Comparison of ENCODE assay signal across 11 cellular contexts in genomic region chr3:46353639-46354410, GRCh38. TPM values are rescaled to one million over a fixed set of nuclear protein-coding genes. Genes with fewer than 3 reads are reported as not detected.
A peak's percentile ranks its signal among the peaks of the same experiment; 100 is the strongest.
DNase-seq lines count a peak whose midpoint lies in the region; ATAC-seq and TF ChIP-seq lines count a peak whose summit lies in the region.
"Had no signal": no experiment of that assay in that cellular context is flagged by ENCODE, and none has a peak within 500 bp of the region (broad histone marks: within the 10 kb centered on the region; RNA-seq: fewer than 3 reads in every experiment).

Gene CCR2 (plus strand): TSS chr3:46354111. CDS start chr3:46357528, 3,417 bp downstream.

- in situ Hi-C loops in mammary epithelial cell (cut with MboI; ENCODE audit: low sequenced_read_pairs in 2 of 2) = no loop called here

- DNase-seq in MCF 10A (ENCODE audit: unreplicated experiment) (peak; percentile 23), mammary epithelial cell (no peak), immature natural killer cell (no peak), upper lobe of right lung (no peak), epidermal melanocyte (ENCODE audit: insufficient read length, low spot score) (no peak), NCI-H1436 treated with DMSO at 0.1 percent for 48 hours (lab: John Stamatoyannopoulos, UW) (no peak)
- DNase-seq in activated CD4-positive, alpha-beta T cell treated with anti-CD3 and anti-CD28 coated beads for 48 hours = peak; percentile 56
- DNase-seq: effector CD8-positive, alpha-beta T cell; SHP77 treated with DMSO at 0.1 percent for 48 hours; small intestine had no signal

- no peaks in the 10 kb centered on the region for H3K79me2 ChIP-seq in mammary epithelial cell (ENCODE audit: insufficient read depth, low read length)

- no peak within 1 kb of the TSS for H2AFZ ChIP-seq in mammary epithelial cell (ENCODE audit: low read depth, low read length)

- H3K4me1 ChIP-seq in mammary epithelial cell (ENCODE audit: insufficient read depth, low read length) (no peaks in the 10 kb centered on the region), upper lobe of right lung (no peaks in the 10 kb centered on the region)

- no peaks in the 10 kb centered on the region for H4K20me1 ChIP-seq in mammary epithelial cell (ENCODE audit: insufficient read depth, low read length)

- 57% methylated on average over 6 of the region's 7 CpGs for WGBS in mammary epithelial cell (ENCODE audit: low coverage, missing lambda C conversion rate)

- peaks cover 3% of the 10 kb centered on the region for H3K27me3 ChIP-seq in mammary epithelial cell (ENCODE audit: insufficient read depth, low read length)
- no peaks in the 10 kb centered on the region for H3K27me3 ChIP-seq in upper lobe of right lung

- H3K36me3 Mint-ChIP-seq in MCF 10A (ENCODE audit: insufficient read depth, unreplicated experiment) (no peaks in the 10 kb centered on the region), immature natural killer cell (peaks cover 0 to 5% (median 0%) of the 10 kb centered on the region in 3 donors)

- BruUV-seq in MCF 10A (replicated peaks; lab: Mats Ljungman, UMichigan) (no TSS peak), mammary epithelial cell (replicated peaks; lab: Mats Ljungman, UMichigan) (no TSS peak)

- CTCF ChIA-PET in MCF 10A (lab: Yijun Ruan, JAX) = interaction anchor here (0.6 to 0.7 kb wide), 4 partner anchors 10 to 415 kb away, joined by 3 to 4 read pairs (median 3); no protein-coding TSS in a partner anchor
- CTCF ChIA-PET in mammary epithelial cell (lab: Charles Lee; ENCODE audit: low non-redundant PET) = no interaction called here

- H3K27ac Mint-ChIP-seq in MCF 10A (ENCODE audit: low read depth, unreplicated experiment) (no peak within 1 kb of the TSS), immature natural killer cell (peak within 1 kb of the TSS; percentile 56 to 82 (median 70))

- H3K4me3 ChIP-seq in mammary epithelial cell (replicated peaks in 1 of 3; ENCODE audit: insufficient read depth in 1 of 3, low read depth in 2 of 3, low read length in 3 of 3) = no peak within 1 kb of the TSS
- peak within 1 kb of the TSS; percentile 27 for H3K4me3 ChIP-seq in upper lobe of right lung

- H3K27ac ChIP-seq in mammary epithelial cell (ENCODE audit: insufficient read depth, low read depth, low read length) (no peak within 1 kb of the TSS), upper lobe of right lung (peak within 1 kb of the TSS; percentile 33)

- H3K4me3 Mint-ChIP-seq in MCF 10A (ENCODE audit: unreplicated experiment) = no peak within 1 kb of the TSS
- H3K4me3 Mint-ChIP-seq in immature natural killer cell = peak within 1 kb of the TSS; percentile 68 to 81 (median 72)

- H3K27me3 Mint-ChIP-seq in MCF 10A (ENCODE audit: insufficient read depth, unreplicated experiment) (peaks cover 72% of the 10 kb centered on the region), immature natural killer cell (ENCODE audit: low read depth in 3 of 3) (peaks cover 0 to 3% (median 3%) of the 10 kb centered on the region in 3 donors)

- H3K9me3 Mint-ChIP-seq in MCF 10A (ENCODE audit: unreplicated experiment) = no peaks in the 10 kb centered on the region
- H3K9me3 Mint-ChIP-seq in immature natural killer cell = no peaks in the 10 kb centered on the region

- dilution Hi-C loops in mammary epithelial cell (cut with HindIII; ENCODE audit: low sequenced_read_pairs) = loop anchor here (25.0 kb wide), 1 partner anchor 267 kb away; no protein-coding TSS in a partner anchor

- H3K36me3 ChIP-seq in mammary epithelial cell (ENCODE audit: insufficient read depth, low read length) (no peaks in the 10 kb centered on the region), upper lobe of right lung (no peaks in the 10 kb centered on the region)

- POLR2A ChIA-PET in MCF 10A (lab: Yijun Ruan, JAX) = interaction anchor here (0.6 to 1.4 kb wide), 5 partner anchors 42 to 664 kb away, joined by 3 to 6 read pairs (median 3); no protein-coding TSS in a partner anchor

- TF ChIP-seq CTCF in MCF 10A (IDR thresholded peaks at IDR 0.05; ENCODE audit: unreplicated experiment) (no peak), mammary epithelial cell (conservative IDR thresholded peaks at IDR 0.05 in 1 of 2, IDR thresholded peaks at IDR 0.05 in 1 of 2; ENCODE audit: extremely low read depth in 1 of 2, insufficient read depth in 1 of 2, low read depth in 1 of 2, low read length in 2 of 2) (no peak), upper lobe of right lung (IDR thresholded peaks at IDR 0.05) (no peak)

- intact Hi-C loops in MCF 10A (cut with micrococcal nuclease) (no loop called here), mammary epithelial cell (cut with micrococcal nuclease) (no loop called here), upper lobe of right lung (cut with DNase I) (no loop called here)

- no peak within 1 kb of the TSS for H3K9ac ChIP-seq in mammary epithelial cell (ENCODE audit: insufficient read depth, low read length)

- H3K4me1 Mint-ChIP-seq in MCF 10A (ENCODE audit: insufficient read depth, unreplicated experiment) (peaks cover 22% of the 10 kb centered on the region), immature natural killer cell (peaks cover 74 to 90% of the 10 kb centered on the region in 2 donors)

- ATAC-seq in upper lobe of right lung (no peak), HG02588 (IDR thresholded peaks at IDR 0.05; ENCODE audit: unreplicated experiment) (no peak)

- no peaks in the 10 kb centered on the region for H3K9me3 ChIP-seq in mammary epithelial cell (replicated peaks; ENCODE audit: insufficient read depth, low read length)
- H3K9me3 ChIP-seq in upper lobe of right lung = no peaks in the 10 kb centered on the region

- H3K4me2 ChIP-seq in mammary epithelial cell (ENCODE audit: insufficient read depth, low read depth, low read length) = no peak within 1 kb of the TSS

RNA-seq across cellular contexts. Expression of gene CCR2, which starts in this region (rescaled TPM):
- total RNA-seq in MCF 10A (2022) (not detected in 2 replicates), mammary epithelial cell (not detected), upper lobe of right lung (17.8 TPM)
- polyA plus RNA-seq in mammary epithelial cell (not detected), immature natural killer cell (10 to 100 TPM in 1 of 3 donors, 1 to 10 TPM in 2; 3.5 to 10.8 (median 6.7) TPM)
- polyA minus RNA-seq in mammary epithelial cell = not detected

Comparison
In these comparisons a context has a peak if more than half of its experiments do, and no peak if none do; other contexts are left out.
1. RNA of gene CCR2 (total RNA-seq): 17.8 TPM in upper lobe of right lung (single experiment); not detected in MCF 10A and not detected in mammary epithelial cell; every median in the first group is over 10 times any median in the second.
2. Peak in DNase-seq in MCF 10A; RNA of the gene not detected or under 1 TPM.